ENCODE assay signal across 11 cellular contexts in genomic region chr3:169354774-169355501, GRCh38.
DNase-seq lines count a peak whose midpoint lies in the region; ATAC-seq, FAIRE-seq and TF ChIP-seq lines count a peak whose summit lies in the region.
"Had no signal": no experiment of that assay in that cellular context is flagged by ENCODE, and none has a peak within 500 bp of the region (broad histone marks: within the 10 kb centered on the region; RNA-seq: fewer than 3 reads in every experiment).

No MANE protein-coding gene starts in this region.

- TF ChIP-seq CTCF in left lung (IDR thresholded peaks at IDR 0.05): no peak

- peak overlapping the region in 1 of 2 donors; percentile 7 for H3K27ac ChIP-seq in left lung

- no peak for TF ChIP-seq POLR2A in H54 (IDR thresholded peaks at IDR 0.05; ENCODE audit: low read depth, low read length)

- no peaks in the 10 kb centered on the region for H3K4me1 ChIP-seq in left lung

- no peaks in the 10 kb centered on the region for H3K36me3 ChIP-seq in left lung

- peak; percentile 6 for FAIRE-seq in H54 (lab: Jason Lieb, UNC)

- H3K9me3 ChIP-seq in left lung: no peaks in the 10 kb centered on the region

- DNase-seq in H54 (ENCODE audit: insufficient read length, low spot score) (no peak), NCI-H2029 (lab: John Stamatoyannopoulos, UW) (peak; percentile 68), NCI-H82 treated with DMSO at 0.1 percent for 48 hours (lab: John Stamatoyannopoulos, UW; ENCODE audit: unreplicated experiment) (peak; percentile 83), left lung (no peak), C1 segment of cervical spinal cord (lab: John Stamatoyannopoulos, UW) (no peak), G401 (ENCODE audit: low spot score) (no peak), HPDE6-E6E7 (ENCODE audit: extremely low spot score) (no peak)
- DNase-seq: activated CD4-positive, CD25-positive, alpha-beta regulatory T cell; posterior cingulate gyrus; SW 1271 had no signal

- H3K27me3 ChIP-seq in left lung: peaks cover 0 to 25% of the 10 kb centered on the region in 2 donors

- in situ Hi-C loops in G401 (cut with HindIII; ENCODE audit: low sequenced_read_pairs): no loop called here

- no peak overlapping the region for H3K4me3 ChIP-seq in left lung

- intact Hi-C loops in left lung (cut with DNase I): no loop called here

- ATAC-seq in left lung (peak; percentile 59), GM19452 (IDR thresholded peaks at IDR 0.05; ENCODE audit: unreplicated experiment) (no peak)

Comparison
In these comparisons a context has a peak if more than half of its experiments do, and no peak if none do; other contexts are left out.
1. DNase-seq: peak in NCI-H2029 (single experiment) and NCI-H82 treated with DMSO at 0.1 percent for 48 hours (single experiment); none in H54 (single experiment), left lung (0 of 2), C1 segment of cervical spinal cord (0 of 14), G401 (single experiment) and HPDE6-E6E7 (single experiment).